In genomic region chr2:224086226-224086911, GRCh38 we compare ENCODE assay signal across 10 cellular contexts. TPM values are rescaled to one million over a fixed set of nuclear protein-coding genes. Genes with fewer than 3 reads are reported as not detected.
DNase-seq lines count a peak whose midpoint lies in the region; ATAC-seq and TF ChIP-seq lines count a peak whose summit lies in the region.
"Had no signal": no experiment of that assay in that cellular context is flagged by ENCODE, and none has a peak within 500 bp of the region (broad histone marks: within the 10 kb centered on the region; RNA-seq: fewer than 3 reads in every experiment).

No MANE protein-coding gene starts in this region.

- no peak overlapping the region for H2AFZ ChIP-seq in mesenchymal stem cell (ENCODE audit: low read depth, low read length)

- peak; percentile 95 for DNase-seq in BJ (ENCODE audit: low read depth)
- DNase-seq in M059J (ENCODE audit: low read depth) = peak; percentile 91
- no peak for DNase-seq in chondrocyte (ENCODE audit: low spot score)
- DNase-seq in mesenchymal stem cell = peak; percentile 94
- no peak for DNase-seq in activated T-cell treated with anti-CD3 and anti-CD28 coated beads, Interleukin-2, amount 50 U/mL, for 4 hours
- no peak for DNase-seq in hippocampal formation (lab: John Stamatoyannopoulos, UW)
- no peak for DNase-seq in NCI-H1694 treated with DMSO at 0.1 percent for 48 hours (lab: John Stamatoyannopoulos, UW)

- H3K27me3 ChIP-seq in BJ (ENCODE audit: control insufficient read depth, insufficient read depth, low read length) (no peaks in the 10 kb centered on the region), mesenchymal stem cell (ENCODE audit: control insufficient read depth in 1 of 2, insufficient read depth in 1 of 2, low read length in 2 of 2) (no peaks in the 10 kb centered on the region)

- peaks cover 27% of the 10 kb centered on the region for H3K4me1 Mint-ChIP-seq in chondrocyte (ENCODE audit: low read depth)
- no peaks in the 10 kb centered on the region for H3K4me1 Mint-ChIP-seq in activated T-cell treated with anti-CD3 and anti-CD28 coated beads, Interleukin-2, amount 50 U/mL, for 4 hours (ENCODE audit: low read depth)
- H3K4me1 Mint-ChIP-seq: brain had no signal

- no peaks in the 10 kb centered on the region for H3K9me3 ChIP-seq in mesenchymal stem cell (ENCODE audit: control insufficient read depth, low read length)
- H3K9me3 ChIP-seq: prostate gland had no signal

- peak overlapping the region; percentile 19 for H3K4me2 ChIP-seq in mesenchymal stem cell (ENCODE audit: low read length, poor library complexity, severe bottlenecking)

- no peak overlapping the region for H3K4me3 Mint-ChIP-seq in chondrocyte (ENCODE audit: unreplicated experiment)
- no peak overlapping the region for H3K4me3 Mint-ChIP-seq in activated T-cell treated with anti-CD3 and anti-CD28 coated beads, Interleukin-2, amount 50 U/mL, for 4 hours
- H3K4me3 Mint-ChIP-seq: brain had no signal

- H3K4me3 ChIP-seq in BJ (ENCODE audit: low read depth, low read length) = no peak overlapping the region
- H3K4me3 ChIP-seq in mesenchymal stem cell (ENCODE audit: insufficient read depth in 1 of 2, low read depth in 1 of 2, low read length in 2 of 2) = no peak overlapping the region
- H3K4me3 ChIP-seq: prostate gland had no signal

- no peak overlapping the region for H3K18ac ChIP-seq in mesenchymal stem cell (ENCODE audit: low read depth in 1 of 2, low read length in 2 of 2)

- H2BK12ac ChIP-seq in mesenchymal stem cell (ENCODE audit: low read length in 2 of 2) = no peak overlapping the region

- TF ChIP-seq CTCF in BJ (IDR thresholded peaks at IDR 0.05; ENCODE audit: insufficient read depth, low read depth, low read length) (no peak), chondrocyte (IDR thresholded peaks at IDR 0.05) (no peak)

- H3K23ac ChIP-seq in mesenchymal stem cell (ENCODE audit: low read length in 2 of 2) = no peak overlapping the region

- H2BK5ac ChIP-seq in mesenchymal stem cell (ENCODE audit: low read depth, low read length, poor library complexity, severe bottlenecking) = peak overlapping the region; percentile 44

- no peaks in the 10 kb centered on the region for H3K36me3 Mint-ChIP-seq in chondrocyte (ENCODE audit: low read depth)
- H3K36me3 Mint-ChIP-seq in activated T-cell treated with anti-CD3 and anti-CD28 coated beads, Interleukin-2, amount 50 U/mL, for 4 hours (ENCODE audit: insufficient read depth) = no peaks in the 10 kb centered on the region
- H3K36me3 Mint-ChIP-seq: brain had no signal

- CTCF ChIA-PET in BJ (lab: Yijun Ruan, JAX) = interaction anchor here (0.8 to 1.6 kb wide), 4 partner anchors 10 to 93 kb away, joined by 3 to 7 read pairs (median 4); partner anchors contain the start of gene SERPINE2

- H3K79me1 ChIP-seq in mesenchymal stem cell (replicated peaks; ENCODE audit: low read length, poor library complexity, severe bottlenecking) = no peaks in the 10 kb centered on the region

- H3K27ac Mint-ChIP-seq in chondrocyte (ENCODE audit: unreplicated experiment) = peak overlapping the region; percentile 72

- 0% methylated on average over 3 of the region's 3 CpGs for WGBS in mesenchymal stem cell

- POLR2A ChIA-PET in BJ (lab: Charles Lee) = no interaction called here

- H3K27me3 Mint-ChIP-seq in chondrocyte (ENCODE audit: low read depth) = no peaks in the 10 kb centered on the region
- peaks cover 6% of the 10 kb centered on the region for H3K27me3 Mint-ChIP-seq in activated T-cell treated with anti-CD3 and anti-CD28 coated beads, Interleukin-2, amount 50 U/mL, for 4 hours (ENCODE audit: low read depth)
- H3K27me3 Mint-ChIP-seq: brain had no signal

- H3K9me3 Mint-ChIP-seq in chondrocyte (ENCODE audit: low read depth) = no peaks in the 10 kb centered on the region
- H3K9me3 Mint-ChIP-seq in activated T-cell treated with anti-CD3 and anti-CD28 coated beads, Interleukin-2, amount 50 U/mL, for 4 hours = no peaks in the 10 kb centered on the region

- no peak overlapping the region for H2BK120ac ChIP-seq in mesenchymal stem cell (ENCODE audit: low read depth, low read length)

- peaks cover 2% of the 10 kb centered on the region for H3K4me1 ChIP-seq in mesenchymal stem cell (ENCODE audit: control insufficient read depth, insufficient read depth, low read depth, low read length)

- H3K27ac ChIP-seq in mesenchymal stem cell (ENCODE audit: low read length, poor library complexity, severe bottlenecking) = peak overlapping the region; percentile 92
- H3K27ac ChIP-seq: prostate gland had no signal

- peak overlapping the region; percentile 44 for H2AK5ac ChIP-seq in mesenchymal stem cell (ENCODE audit: low read length, severe bottlenecking)

- H3K4ac ChIP-seq in mesenchymal stem cell (ENCODE audit: low read depth in 1 of 2, low read length in 2 of 2) = no peak overlapping the region

- H4K91ac ChIP-seq in mesenchymal stem cell (ENCODE audit: low read length) = no peak overlapping the region

- ATAC-seq in HG02981 (IDR thresholded peaks at IDR 0.05; ENCODE audit: unreplicated experiment) = no peak
- no peak for ATAC-seq in activated T-cell treated with anti-CD3 and anti-CD28 coated beads, Interleukin-2, amount 50 U/mL, for 4 hours

- no peak overlapping the region for H3K14ac ChIP-seq in mesenchymal stem cell (ENCODE audit: low read length in 2 of 2)

- H2BK15ac ChIP-seq in mesenchymal stem cell (ENCODE audit: low read depth, poor library complexity, severe bottlenecking) = no peak overlapping the region

- no peak overlapping the region for H4K8ac ChIP-seq in mesenchymal stem cell (ENCODE audit: low read length)

- H3K9ac ChIP-seq in mesenchymal stem cell (ENCODE audit: low read length) = peak overlapping the region; percentile 74

- H3K36me3 ChIP-seq in BJ (ENCODE audit: control insufficient read depth, insufficient read depth, low read length) = no peaks in the 10 kb centered on the region
- no peaks in the 10 kb centered on the region for H3K36me3 ChIP-seq in mesenchymal stem cell (ENCODE audit: control insufficient read depth in 1 of 2, insufficient read depth in 2 of 2, low read depth in 1 of 2, low read length in 2 of 2)
- H3K36me3 ChIP-seq: prostate gland had no signal

RNA-seq across cellular contexts. Expression of gene SERPINE2, which starts 47.3 kb away (rescaled TPM):
- 387 and 750 TPM in 2 replicates for polyA plus RNA-seq in BJ (2011; rRNA removed)
- polyA minus RNA-seq in BJ (2011; rRNA and poly(A)+ RNA removed) = 291 and 354 TPM in 2 replicates
- total RNA-seq in M059J (2014; rRNA removed; shearing (Covaris generic)) = 231 and 246 TPM in 2 replicates
- total RNA-seq in chondrocyte = 46.9 to 61.0 TPM (median 48.4 TPM) in 3 replicates
- 579 TPM for polyA plus RNA-seq in mesenchymal stem cell (2013, experiment 1 of 2)
- 591 TPM for polyA plus RNA-seq in mesenchymal stem cell (2013, experiment 2 of 2)
- 10 to 100 TPM in 2 of 3 donors, 1 to 10 TPM in 1; 9.8 to 16.2 (median 15.9) TPM for total RNA-seq in activated T-cell treated with anti-CD3 and anti-CD28 coated beads, Interleukin-2, amount 50 U/mL, for 4 hours

Comparison
In these comparisons a context has a peak if more than half of its experiments do, and no peak if none do; other contexts are left out.
1. DNase-seq: peak in BJ (single experiment), M059J (single experiment) and mesenchymal stem cell (single experiment); none in chondrocyte (single experiment), activated T-cell treated with anti-CD3 and anti-CD28 coated beads, Interleukin-2, amount 50 U/mL, for 4 hours (single experiment), hippocampal formation (0 of 2) and NCI-H1694 treated with DMSO at 0.1 percent for 48 hours (single experiment).